16 cellular contexts compared by ENCODE assay signal in the genomic region with DNA sequence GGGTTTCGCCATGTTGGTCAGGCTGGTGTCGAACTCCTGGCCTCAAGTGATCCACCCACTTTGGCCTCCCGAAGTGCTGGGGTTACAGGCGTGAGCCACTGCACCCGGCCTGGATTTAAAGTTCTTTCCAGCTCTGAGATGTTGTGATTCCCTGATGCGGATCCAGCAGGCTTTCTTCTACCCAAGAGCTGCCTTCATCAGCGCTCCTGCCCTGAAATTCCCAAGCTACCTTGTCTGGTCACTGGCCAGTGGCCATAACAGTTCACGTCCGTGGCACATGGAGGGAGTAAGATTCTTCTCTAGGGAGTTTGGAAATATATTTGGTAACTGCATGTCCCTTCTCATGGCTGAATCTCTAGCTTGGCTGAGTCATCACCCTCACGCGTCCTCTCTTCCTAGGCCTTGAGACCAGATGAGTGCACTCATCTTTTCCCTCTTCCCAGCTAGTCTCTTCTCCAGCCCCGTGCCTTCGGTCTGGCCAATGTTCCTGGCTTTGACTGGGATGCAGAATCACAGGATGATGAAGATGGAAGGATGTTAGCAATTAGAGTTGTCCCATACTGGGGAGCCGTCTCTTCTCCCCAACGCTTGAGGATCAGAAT. TPM values are rescaled to one million over a fixed set of nuclear protein-coding genes. Genes with fewer than 3 reads are reported as not detected.
DNase-seq lines count a peak whose midpoint lies in the region; ATAC-seq and TF ChIP-seq lines count a peak whose summit lies in the region.
"Had no signal": no experiment of that assay in that cellular context is flagged by ENCODE, and none has a peak within 500 bp of the region (broad histone marks: within the 10 kb centered on the region; RNA-seq: fewer than 3 reads in every experiment).

No MANE protein-coding gene starts in this region.

- no peak for TF ChIP-seq CTCF in activated CD8-positive, alpha-beta T cell treated with anti-CD3 and anti-CD28 coated beads for 36 hours (IDR thresholded peaks at IDR 0.05)
- TF ChIP-seq CTCF in WTC11 (IDR thresholded peaks at IDR 0.05) = no peak

- peak; percentile 52 for DNase-seq in activated CD8-positive, alpha-beta memory T cell treated with anti-CD3 and anti-CD28 coated beads for 24 hours
- DNase-seq in activated CD8-positive, alpha-beta memory T cell treated with anti-CD3 and anti-CD28 coated beads, Interleukin-2, amount 50 U/mL, for 48 hours = no peak
- no peak for DNase-seq in activated CD8-positive, alpha-beta T cell treated with anti-CD3 and anti-CD28 coated beads for 36 hours
- peak; percentile 12 for DNase-seq in foreskin melanocyte
- DNase-seq in stromal cell of bone marrow (ENCODE audit: low read depth) = peak; percentile 9
- no peak for DNase-seq in NCI-H128 (lab: John Stamatoyannopoulos, UW; ENCODE audit: unreplicated experiment)
- no peak for DNase-seq in midbrain (lab: John Stamatoyannopoulos, UW)
- no peak for DNase-seq in WTC11 (ENCODE audit: low spot score)
- DNase-seq: 8988T; activated naive CD4-positive, alpha-beta T cell treated with anti-CD3 and anti-CD28 coated beads, Interleukin-2, amount 10 ng/mL, durations not matched to agents 7 days and 5 days; CD8-positive, alpha-beta memory T cell; immature natural killer cell; mucosa of descending colon; NCI-H146; occipital lobe; stimulated activated naive CD4-positive, alpha-beta T cell had no signal

- no peak for ATAC-seq in activated CD8-positive, alpha-beta T cell treated with anti-CD3 and anti-CD28 coated beads for 36 hours
- no peak for ATAC-seq in WTC11

- peaks cover 12% of the 10 kb centered on the region for H3K36me3 Mint-ChIP-seq in activated CD8-positive, alpha-beta T cell treated with anti-CD3 and anti-CD28 coated beads for 36 hours (ENCODE audit: low read depth)
- peaks cover 21% of the 10 kb centered on the region for H3K36me3 Mint-ChIP-seq in WTC11
- H3K36me3 Mint-ChIP-seq: immature natural killer cell had no signal

- intact Hi-C loops in activated CD8-positive, alpha-beta T cell treated with anti-CD3 and anti-CD28 coated beads for 36 hours (cut with micrococcal nuclease) = loop anchor here (2.0 kb wide), 1 partner anchor 107 kb away; a partner anchor contains a TSS

- H3K9me3 Mint-ChIP-seq in activated CD8-positive, alpha-beta T cell treated with anti-CD3 and anti-CD28 coated beads for 36 hours = peaks cover 9% of the 10 kb centered on the region
- peaks cover 45% of the 10 kb centered on the region for H3K9me3 Mint-ChIP-seq in WTC11
- H3K9me3 Mint-ChIP-seq: CD8-positive, alpha-beta memory T cell had no signal

- H3K4me3 Mint-ChIP-seq in activated CD8-positive, alpha-beta T cell treated with anti-CD3 and anti-CD28 coated beads for 36 hours = no peak overlapping the region
- no peak overlapping the region for H3K4me3 Mint-ChIP-seq in WTC11
- H3K4me3 Mint-ChIP-seq: activated naive CD4-positive, alpha-beta T cell treated with anti-CD3 and anti-CD28 coated beads, Interleukin-2, amount 10 ng/mL, durations not matched to agents 7 days and 5 days; immature natural killer cell had no signal

- H3K27ac Mint-ChIP-seq in activated CD8-positive, alpha-beta T cell treated with anti-CD3 and anti-CD28 coated beads for 36 hours = peak overlapping the region; percentile 68
- H3K27ac Mint-ChIP-seq in WTC11 = no peak overlapping the region
- H3K27ac Mint-ChIP-seq: activated naive CD4-positive, alpha-beta T cell treated with anti-CD3 and anti-CD28 coated beads, Interleukin-2, amount 10 ng/mL, durations not matched to agents 7 days and 5 days; immature natural killer cell had no signal

- POLR2A ChIA-PET in activated CD8-positive, alpha-beta T cell treated with anti-CD3 and anti-CD28 coated beads for 36 hours (lab: Charles Lee) = interaction anchor here (0.6 to 1.0 kb wide), 2 partner anchors 108 to 386 kb away, joined by 3 to 5 read pairs; no protein-coding TSS in a partner anchor
- POLR2A ChIA-PET in WTC11 (lab: Charles Lee) = no interaction called here

- no peaks in the 10 kb centered on the region for H3K27me3 Mint-ChIP-seq in activated CD8-positive, alpha-beta T cell treated with anti-CD3 and anti-CD28 coated beads for 36 hours
- H3K27me3 Mint-ChIP-seq in WTC11 (ENCODE audit: low read depth) = peaks cover 7% of the 10 kb centered on the region

- CTCF ChIA-PET in activated CD8-positive, alpha-beta T cell treated with anti-CD3 and anti-CD28 coated beads for 36 hours (lab: Charles Lee) = interaction anchor here (1.0 to 1.7 kb wide), 2 partner anchors 30 to 932 kb away, joined by 3 read pairs; a partner anchor contains a TSS
- CTCF ChIA-PET in WTC11 (lab: Charles Lee) = interaction anchor here (1.1 kb wide), 1 partner anchor 248 kb away, joined by 4 read pairs; no protein-coding TSS in a partner anchor

- peaks cover 32% of the 10 kb centered on the region for H3K4me1 Mint-ChIP-seq in activated CD8-positive, alpha-beta T cell treated with anti-CD3 and anti-CD28 coated beads for 36 hours (ENCODE audit: low read depth)
- H3K4me1 Mint-ChIP-seq in WTC11 = no peaks in the 10 kb centered on the region; the same call in none of the 2 replicates

TF ChIP-seq in WTC11, 78 proteins besides CTCF, POLR2A, EP300 and RAD21 (continues in another document):
- TF ChIP-seq, protein P1, sequence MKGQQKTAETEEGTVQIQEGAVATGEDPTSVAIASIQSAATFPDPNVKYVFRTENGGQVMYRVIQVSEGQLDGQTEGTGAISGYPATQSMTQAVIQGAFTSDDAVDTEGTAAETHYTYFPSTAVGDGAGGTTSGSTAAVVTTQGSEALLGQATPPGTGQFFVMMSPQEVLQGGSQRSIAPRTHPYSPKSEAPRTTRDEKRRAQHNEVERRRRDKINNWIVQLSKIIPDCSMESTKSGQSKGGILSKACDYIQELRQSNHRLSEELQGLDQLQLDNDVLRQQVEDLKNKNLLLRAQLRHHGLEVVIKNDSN (CRISPR knock-in tag; IDR thresholded peaks at IDR 0.05) = no peak
- TF ChIP-seq, protein P2, sequence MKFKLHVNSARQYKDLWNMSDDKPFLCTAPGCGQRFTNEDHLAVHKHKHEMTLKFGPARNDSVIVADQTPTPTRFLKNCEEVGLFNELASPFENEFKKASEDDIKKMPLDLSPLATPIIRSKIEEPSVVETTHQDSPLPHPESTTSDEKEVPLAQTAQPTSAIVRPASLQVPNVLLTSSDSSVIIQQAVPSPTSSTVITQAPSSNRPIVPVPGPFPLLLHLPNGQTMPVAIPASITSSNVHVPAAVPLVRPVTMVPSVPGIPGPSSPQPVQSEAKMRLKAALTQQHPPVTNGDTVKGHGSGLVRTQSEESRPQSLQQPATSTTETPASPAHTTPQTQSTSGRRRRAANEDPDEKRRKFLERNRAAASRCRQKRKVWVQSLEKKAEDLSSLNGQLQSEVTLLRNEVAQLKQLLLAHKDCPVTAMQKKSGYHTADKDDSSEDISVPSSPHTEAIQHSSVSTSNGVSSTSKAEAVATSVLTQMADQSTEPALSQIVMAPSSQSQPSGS (CRISPR knock-in tag; IDR thresholded peaks at IDR 0.05; ENCODE audit: borderline replicate concordance, low read depth) = no peak
- TF ChIP-seq, protein P3, sequence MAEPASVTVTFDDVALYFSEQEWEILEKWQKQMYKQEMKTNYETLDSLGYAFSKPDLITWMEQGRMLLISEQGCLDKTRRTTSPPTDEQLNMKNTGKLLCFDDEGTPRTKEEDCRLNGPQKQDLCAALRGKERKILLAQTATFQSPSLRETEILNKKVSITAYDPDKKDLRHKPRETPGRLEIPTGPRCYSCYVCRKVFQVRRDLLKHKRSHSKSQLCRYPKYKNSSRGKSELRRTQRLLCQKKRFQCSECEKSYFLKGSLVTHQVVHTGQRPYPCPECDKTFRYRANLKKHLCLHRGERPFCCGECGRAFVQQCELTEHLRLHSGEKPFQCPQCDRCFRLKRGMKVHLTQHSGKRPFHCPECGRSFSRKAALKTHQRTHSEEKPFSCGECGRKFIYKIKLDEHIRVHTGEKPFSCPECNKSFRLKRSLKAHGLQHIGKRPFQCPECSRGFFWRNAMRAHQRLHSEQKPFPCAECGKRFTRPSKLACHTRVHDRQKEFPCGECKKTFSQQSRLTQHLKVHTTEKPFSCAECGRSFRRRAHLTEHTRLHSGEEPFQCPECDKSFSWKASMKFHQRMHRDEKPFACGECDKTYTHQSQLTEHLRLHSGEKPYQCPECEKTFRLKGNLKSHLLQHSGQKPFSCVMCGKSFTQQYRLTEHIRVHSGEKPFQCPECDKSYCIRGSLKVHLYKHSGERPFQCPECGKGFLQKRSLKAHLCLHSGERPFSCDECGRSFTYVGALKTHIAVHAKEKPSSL (CRISPR knock-in tag; conservative IDR thresholded peaks at IDR 0.05) = no peak
- TF ChIP-seq EMX1 (CRISPR knock-in tag; IDR thresholded peaks at IDR 0.05) = no peak
- no peak for TF ChIP-seq MXD4 (CRISPR knock-in tag; IDR thresholded peaks at IDR 0.05; ENCODE audit: borderline replicate concordance)
- TF ChIP-seq TEAD4 (CRISPR knock-in tag; IDR thresholded peaks at IDR 0.05) = no peak
- TF ChIP-seq ESRRA (CRISPR knock-in tag; IDR thresholded peaks at IDR 0.05; ENCODE audit: borderline replicate concordance) = no peak
- TF ChIP-seq FOXP1 (CRISPR knock-in tag; IDR thresholded peaks at IDR 0.05; ENCODE audit: borderline replicate concordance) = no peak
- TF ChIP-seq, protein P4, sequence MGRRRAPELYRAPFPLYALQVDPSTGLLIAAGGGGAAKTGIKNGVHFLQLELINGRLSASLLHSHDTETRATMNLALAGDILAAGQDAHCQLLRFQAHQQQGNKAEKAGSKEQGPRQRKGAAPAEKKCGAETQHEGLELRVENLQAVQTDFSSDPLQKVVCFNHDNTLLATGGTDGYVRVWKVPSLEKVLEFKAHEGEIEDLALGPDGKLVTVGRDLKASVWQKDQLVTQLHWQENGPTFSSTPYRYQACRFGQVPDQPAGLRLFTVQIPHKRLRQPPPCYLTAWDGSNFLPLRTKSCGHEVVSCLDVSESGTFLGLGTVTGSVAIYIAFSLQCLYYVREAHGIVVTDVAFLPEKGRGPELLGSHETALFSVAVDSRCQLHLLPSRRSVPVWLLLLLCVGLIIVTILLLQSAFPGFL (CRISPR knock-in tag; IDR thresholded peaks at IDR 0.05; ENCODE audit: borderline replicate concordance) = no peak
- no peak for TF ChIP-seq OVOL2 (CRISPR knock-in tag; IDR thresholded peaks at IDR 0.05; ENCODE audit: borderline replicate concordance)
- no peak for TF ChIP-seq SMAD4 (CRISPR knock-in tag; IDR thresholded peaks at IDR 0.05)
- TF ChIP-seq ZNF232 (CRISPR knock-in tag; IDR thresholded peaks at IDR 0.05) = no peak
- TF ChIP-seq, protein P5, sequence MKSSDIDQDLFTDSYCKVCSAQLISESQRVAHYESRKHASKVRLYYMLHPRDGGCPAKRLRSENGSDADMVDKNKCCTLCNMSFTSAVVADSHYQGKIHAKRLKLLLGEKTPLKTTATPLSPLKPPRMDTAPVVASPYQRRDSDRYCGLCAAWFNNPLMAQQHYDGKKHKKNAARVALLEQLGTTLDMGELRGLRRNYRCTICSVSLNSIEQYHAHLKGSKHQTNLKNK (CRISPR knock-in tag; IDR thresholded peaks at IDR 0.05) = no peak
- no peak for TF ChIP-seq ETV6 (CRISPR knock-in tag; IDR thresholded peaks at IDR 0.05)

RNA-seq across cellular contexts. Expression of a gene that starts 29.8 kb away (rescaled TPM):
- not detected for total RNA-seq in activated CD8-positive, alpha-beta T cell treated with anti-CD3 and anti-CD28 coated beads for 36 hours
- total RNA-seq in WTC11 (2021) = 0.18 TPM in 1 of 3 replicates, not detected in the others

Comparison
In these comparisons a context has a peak if more than half of its experiments do, and no peak if none do; other contexts are left out.
1. DNase-seq: peak in activated CD8-positive, alpha-beta memory T cell treated with anti-CD3 and anti-CD28 coated beads for 24 hours (single experiment), foreskin melanocyte (single experiment) and stromal cell of bone marrow (single experiment); none in activated CD8-positive, alpha-beta memory T cell treated with anti-CD3 and anti-CD28 coated beads, Interleukin-2, amount 50 U/mL, for 48 hours (single experiment), activated CD8-positive, alpha-beta T cell treated with anti-CD3 and anti-CD28 coated beads for 36 hours (single experiment), NCI-H128 (single experiment), midbrain (single experiment) and WTC11 (single experiment).